20 cellular contexts compared by ENCODE assay signal in genomic region chr13:20977394-20977793, GRCh38.
"Had no signal": no experiment of that assay in that cellular context is flagged by ENCODE, and none has a peak within 500 bp of the region (broad histone marks: within the 10 kb centered on the region; RNA-seq: fewer than 3 reads in every experiment).

No MANE protein-coding gene starts in this region.

- H3K36me3 ChIP-seq: ovary had no signal

- ATAC-seq: foreskin keratinocyte, left lobe of liver, natural killer cell had no signal

- H3K27ac ChIP-seq: cardiac muscle cell, dorsolateral prefrontal cortex, foreskin keratinocyte, ovary, sigmoid colon, spleen, VCaP had no signal

- H3K4me3 Mint-ChIP-seq: activated naive CD8-positive, alpha-beta T cell; activated T-helper 1 cell treated with anti-CD3 and anti-CD28 coated beads, Interleukin-12 subunit alpha, Interleukin-12 subunit beta, Interleukin-2, Interleukin-4 antibody, amounts not matched to agents 30 ng/mL and 10 ng/mL and 1 ng/mL, durations not matched to agents 14 hours and 24 hours and 36 hours; natural killer cell had no signal

- H3K27me3 Mint-ChIP-seq: activated naive CD8-positive, alpha-beta T cell had no signal

- H3K27me3 ChIP-seq: cardiac muscle cell, dorsolateral prefrontal cortex, foreskin keratinocyte, ovary, sigmoid colon, spleen had no signal

- H3K4me1 ChIP-seq: foreskin keratinocyte, sigmoid colon, spleen had no signal

- H3K9me3 Mint-ChIP-seq: activated T-helper 1 cell treated with anti-CD3 and anti-CD28 coated beads, Interleukin-12 subunit alpha, Interleukin-12 subunit beta, Interleukin-2, Interleukin-4 antibody, amounts not matched to agents 30 ng/mL and 10 ng/mL and 1 ng/mL, durations not matched to agents 14 hours and 24 hours and 36 hours; natural killer cell had no signal

- H3K4me3 ChIP-seq: cardiac muscle cell, dorsolateral prefrontal cortex, lung, ovary, sigmoid colon, spleen had no signal

- H3K27ac Mint-ChIP-seq: activated naive CD8-positive, alpha-beta T cell; activated T-helper 1 cell treated with anti-CD3 and anti-CD28 coated beads, Interleukin-12 subunit alpha, Interleukin-12 subunit beta, Interleukin-2, Interleukin-4 antibody, amounts not matched to agents 30 ng/mL and 10 ng/mL and 1 ng/mL, durations not matched to agents 14 hours and 24 hours and 36 hours; natural killer cell had no signal

- H3K9me3 ChIP-seq: ovary, sigmoid colon, spleen had no signal

- DNase-seq: activated CD4-positive, alpha-beta T cell treated with anti-CD3 and anti-CD28 coated beads for 1 hour; activated CD4-positive, alpha-beta T cell treated with anti-CD3 and anti-CD28 coated beads, Interleukin-2, amount 50 U/mL, for 4 hours; activated gamma-delta T cell treated with Interleukin-2 at 50 U/mL for 16 hours; amniotic stem cell; dorsolateral prefrontal cortex; foreskin keratinocyte; glutamatergic neuron; hippocampal formation; islet precursor cell; natural killer cell; ovary; sigmoid colon; spleen; stimulated activated naive CD4-positive, alpha-beta T cell had no signal
